20 cellular contexts compared by ENCODE assay signal in the genomic region with DNA sequence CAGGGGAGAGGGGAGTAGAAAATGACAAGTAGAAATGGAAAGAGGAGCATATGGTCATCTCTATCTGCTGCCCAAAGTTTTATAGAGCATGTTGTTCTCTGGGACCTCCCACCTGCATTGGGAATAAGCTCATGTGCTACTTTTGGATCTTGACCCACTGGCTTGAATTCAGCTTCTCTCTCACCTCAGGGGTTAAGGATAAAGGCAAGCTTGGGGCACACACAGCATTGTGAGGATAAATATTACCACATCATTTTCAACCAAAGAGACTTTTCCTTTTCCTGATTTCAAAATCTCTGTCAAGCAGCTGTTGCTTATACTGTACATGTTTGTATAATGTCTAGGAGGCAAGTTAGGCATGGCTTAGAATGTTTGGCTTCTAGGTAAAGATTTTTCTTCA. TPM values are rescaled to one million over a fixed set of nuclear protein-coding genes. Genes with fewer than 3 reads are reported as not detected.
DNase-seq lines count a peak whose midpoint lies in the region; ATAC-seq and TF ChIP-seq lines count a peak whose summit lies in the region.
"Had no signal": no experiment of that assay in that cellular context is flagged by ENCODE, and none has a peak within 500 bp of the region (broad histone marks: within the 10 kb centered on the region; RNA-seq: fewer than 3 reads in every experiment).

No MANE protein-coding gene starts in this region.

- ATAC-seq in GM18867 (IDR thresholded peaks at IDR 0.05; ENCODE audit: unreplicated experiment) (peak; percentile 11), GM21723 (IDR thresholded peaks at IDR 0.05; ENCODE audit: unreplicated experiment) (peak; percentile 26), HG03432 (IDR thresholded peaks at IDR 0.05; ENCODE audit: unreplicated experiment) (peak; percentile 20)
- ATAC-seq: activated naive CD8-positive, alpha-beta T cell treated with anti-CD3 and anti-CD28 coated beads, Interleukin-2, amount 50 U/mL, for 24 hours; naive thymus-derived CD8-positive, alpha-beta T cell; Panc1 had no signal

- no peak overlapping the region for H3K9ac ChIP-seq in endodermal cell (ENCODE audit: extremely low read depth, low read length, poor library complexity, severe bottlenecking)

- no peaks in the 10 kb centered on the region for H3K9me3 Mint-ChIP-seq in endodermal cell
- H3K9me3 Mint-ChIP-seq in glutamatergic neuron (ENCODE audit: unreplicated experiment), result no peaks in the 10 kb centered on the region

- H3K36me3 ChIP-seq in endodermal cell (ENCODE audit: control insufficient read depth, insufficient read depth, low read length), result no peaks in the 10 kb centered on the region
- H3K36me3 ChIP-seq: colonic mucosa, esophagus muscularis mucosa had no signal

- H3K27me3 Mint-ChIP-seq in endodermal cell (ENCODE audit: insufficient read depth), result no peaks in the 10 kb centered on the region
- H3K27me3 Mint-ChIP-seq in glutamatergic neuron (ENCODE audit: unreplicated experiment), result no peaks in the 10 kb centered on the region

- H3K4me1 ChIP-seq in endodermal cell (ENCODE audit: control insufficient read depth, insufficient read depth, low read length), result no peaks in the 10 kb centered on the region
- H3K4me1 ChIP-seq: colonic mucosa, esophagus muscularis mucosa had no signal

- H3K4me3 Mint-ChIP-seq in endodermal cell, result no peak overlapping the region
- H3K4me3 Mint-ChIP-seq in glutamatergic neuron (ENCODE audit: unreplicated experiment), result no peak overlapping the region
- H3K4me3 Mint-ChIP-seq: activated naive CD8-positive, alpha-beta T cell treated with anti-CD3 and anti-CD28 coated beads, Interleukin-2, amount 50 U/mL, for 24 hours; naive thymus-derived CD8-positive, alpha-beta T cell had no signal

- H3K4me1 Mint-ChIP-seq in endodermal cell (peaks cover 4% of the 10 kb centered on the region), glutamatergic neuron (ENCODE audit: low read depth, unreplicated experiment) (no peaks in the 10 kb centered on the region)
- H3K4me1 Mint-ChIP-seq: activated naive CD8-positive, alpha-beta T cell treated with anti-CD3 and anti-CD28 coated beads, Interleukin-2, amount 50 U/mL, for 24 hours had no signal

- no peak overlapping the region for H3K27ac ChIP-seq in endodermal cell (ENCODE audit: low read depth, low read length)
- H3K27ac ChIP-seq: colonic mucosa, esophagus muscularis mucosa had no signal

- H3K27ac Mint-ChIP-seq in endodermal cell, result no peak overlapping the region
- no peak overlapping the region for H3K27ac Mint-ChIP-seq in glutamatergic neuron (ENCODE audit: unreplicated experiment)
- H3K27ac Mint-ChIP-seq: activated naive CD8-positive, alpha-beta T cell treated with anti-CD3 and anti-CD28 coated beads, Interleukin-2, amount 50 U/mL, for 24 hours; naive thymus-derived CD8-positive, alpha-beta T cell had no signal

- H3K4me3 ChIP-seq in endodermal cell (ENCODE audit: low read length), result no peak overlapping the region
- H3K4me3 ChIP-seq: colonic mucosa, esophagus muscularis mucosa had no signal

- no peaks in the 10 kb centered on the region for H3K27me3 ChIP-seq in endodermal cell (ENCODE audit: control insufficient read depth, insufficient read depth, low read length, poor library complexity, severe bottlenecking)
- H3K27me3 ChIP-seq: colonic mucosa, esophagus muscularis mucosa had no signal

- TF ChIP-seq CTCF in endodermal cell (conservative IDR thresholded peaks at IDR 0.05), result no peak
- TF ChIP-seq CTCF in glutamatergic neuron (IDR thresholded peaks at IDR 0.05; ENCODE audit: partially characterized antibody, unreplicated experiment), result no peak

- DNase-seq in cerebellum (ENCODE audit: low spot score) (peak; percentile 61), superior temporal gyrus (ENCODE audit: extremely low spot score) (no peak), NCI-H1048 (lab: John Stamatoyannopoulos, UW) (no peak), endodermal cell (no peak), glutamatergic neuron (no peak)
- DNase-seq: activated CD4-positive, CD25-positive, alpha-beta regulatory T cell treated with anti-CD3 and anti-CD28 coated beads, Interleukin-2, amount 50 U/mL, for 72 hours; activated naive CD8-positive, alpha-beta T cell treated with anti-CD3 and anti-CD28 coated beads, Interleukin-2, amount 50 U/mL, for 24 hours; activated T-cell treated with anti-CD3 and anti-CD28 coated beads for 4 hours; colonic mucosa; DMS153; naive thymus-derived CD8-positive, alpha-beta T cell; NCI-H1417; NCI-H345; stimulated activated CD4-positive, alpha-beta T cell treated with anti-CD3 and anti-CD28 coated beads, Interleukin-2, amount 100 ng/mL, for 24 hours had no signal

- no peaks in the 10 kb centered on the region for H3K36me3 Mint-ChIP-seq in endodermal cell (ENCODE audit: low read depth)
- no peaks in the 10 kb centered on the region for H3K36me3 Mint-ChIP-seq in glutamatergic neuron (ENCODE audit: unreplicated experiment)

- H3K9me3 ChIP-seq in endodermal cell (ENCODE audit: control insufficient read depth, low read length), result no peaks in the 10 kb centered on the region
- H3K9me3 ChIP-seq: colonic mucosa had no signal

RNA-seq across cellular contexts. Expression of gene ATP10B, which starts 16.6 kb away (rescaled TPM):
- total RNA-seq in cerebellum (15.0 TPM), endodermal cell (under 1 TPM; 0.15 to 0.38 TPM), glutamatergic neuron (ENCODE audit: unreplicated experiment) (not detected)
- 0.14 TPM for polyA plus RNA-seq in endodermal cell (2013, experiment 1 of 2)
- polyA plus RNA-seq in endodermal cell (2013, experiment 2 of 2), result 0.25 TPM
- total RNA-seq: naive thymus-derived CD8-positive, alpha-beta T cell; T-helper 1 cell treated with Interleukin-12 subunit alpha and Interleukin-12 subunit beta and Interleukin-4 antibody, amounts not matched to agents 30 ng/mL and 1 ng/mL, for 36 hours had no signal
- polyA plus RNA-seq: naive thymus-derived CD8-positive, alpha-beta T cell had no signal

Comparison
In these comparisons a context has a peak if more than half of its experiments do, and no peak if none do; other contexts are left out.
1. RNA of gene ATP10B, which starts 16.6 kb away (total RNA-seq): 15.0 TPM in cerebellum (single experiment); 0.15 to 0.38 TPM in endodermal cell and not detected in glutamatergic neuron (single experiment); every median in the first group is over 10 times any median in the second.
2. Peak in every context shown above with its lines, with median percentiles within 50 percentile points of each other: ATAC-seq.